In the genomic region with DNA sequence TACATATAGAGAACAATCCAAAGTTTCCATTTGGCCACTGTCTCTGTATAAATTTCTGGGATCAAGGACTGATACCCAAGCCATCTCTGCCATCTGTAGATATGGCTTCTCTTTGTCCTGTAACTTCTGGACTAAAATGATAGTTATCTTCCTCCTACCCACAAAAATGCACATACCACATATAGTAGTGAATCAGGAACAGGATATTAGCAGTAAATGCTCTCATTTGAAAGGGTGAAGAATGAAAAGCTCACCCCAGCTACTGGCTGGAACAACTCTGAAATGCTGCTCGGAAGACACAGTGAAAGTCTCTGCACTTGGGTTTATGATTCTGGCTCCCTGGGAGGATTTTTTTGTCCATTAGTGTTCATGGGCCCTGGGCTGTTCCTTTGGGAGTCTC, we compare ENCODE assay signal across 15 cellular contexts.
DNase-seq lines count a peak whose midpoint lies in the region; ATAC-seq and TF ChIP-seq lines count a peak whose summit lies in the region.
"Had no signal": no experiment of that assay in that cellular context is flagged by ENCODE, and none has a peak within 500 bp of the region (broad histone marks: within the 10 kb centered on the region; RNA-seq: fewer than 3 reads in every experiment).

No MANE protein-coding gene starts in this region.

- peaks cover 9% of the 10 kb centered on the region; the same call in 1 of the 2 replicates for H3K4me1 ChIP-seq in PC-3 (ENCODE audit: insufficient read depth, low read length)

- H3K9me2 ChIP-seq in PC-3 (replicated peaks; ENCODE audit: low read length) = no peaks in the 10 kb centered on the region

- BruUV-seq in PC-3 (replicated peaks; lab: Mats Ljungman, UMichigan) = no TSS peak

- no peak overlapping the region for H2AFZ ChIP-seq in PC-3 (ENCODE audit: low read length)

- H3K79me2 ChIP-seq in PC-3 (ENCODE audit: low read length) = no peaks in the 10 kb centered on the region

- no peaks in the 10 kb centered on the region for H3F3A ChIP-seq in PC-3 (ENCODE audit: low read length, unreplicated experiment)

- no peaks in the 10 kb centered on the region for H3K4me1 Mint-ChIP-seq in T-helper 2 cell treated with Interferon-gamma antibody and Interleukin-4, amounts not matched to agents 5 μg/mL and 100 μg/mL, for 36 hours (ENCODE audit: low read depth)

- H3K4me3 ChIP-seq in brain microvascular endothelial cell (ENCODE audit: low read depth, low read length) (no peak overlapping the region), fibroblast of mammary gland (ENCODE audit: control insufficient read depth, low read depth, low read length) (no peak overlapping the region), PC-3 (ENCODE audit: low read length) (no peak overlapping the region)
- H3K4me3 ChIP-seq: BLaER1 treated with 17β-estradiol and CSF1 and Interleukin-3, amounts not matched to agents 10 nM and 100 nM had no signal

- in situ Hi-C loops in brain microvascular endothelial cell (cut with HindIII; ENCODE audit: low pct_ligation_motif_present, low sequenced_read_pairs) = no loop called here

- no peak overlapping the region for H3K4me2 ChIP-seq in PC-3 (ENCODE audit: low read length)

- no peaks in the 10 kb centered on the region for H3K27me3 Mint-ChIP-seq in T-helper 2 cell treated with Interferon-gamma antibody and Interleukin-4, amounts not matched to agents 5 μg/mL and 100 μg/mL, for 36 hours (ENCODE audit: low read depth)
- H3K27me3 Mint-ChIP-seq: CD4-positive, alpha-beta T cell had no signal

- H3K36me3 Mint-ChIP-seq in T-helper 2 cell treated with Interferon-gamma antibody and Interleukin-4, amounts not matched to agents 5 μg/mL and 100 μg/mL, for 36 hours (ENCODE audit: low read depth) = no peaks in the 10 kb centered on the region

- no peak overlapping the region for H3K27ac Mint-ChIP-seq in T-helper 2 cell treated with Interferon-gamma antibody and Interleukin-4, amounts not matched to agents 5 μg/mL and 100 μg/mL, for 36 hours
- H3K27ac Mint-ChIP-seq: CD4-positive, alpha-beta T cell had no signal

- no peaks in the 10 kb centered on the region for H3K9me3 ChIP-seq in PC-3 (ENCODE audit: low read length)

- H4K20me1 ChIP-seq in PC-3 (ENCODE audit: low read length) = no peaks in the 10 kb centered on the region
- H4K20me1 ChIP-seq: BLaER1 treated with 17β-estradiol and CSF1 and Interleukin-3, amounts not matched to agents 10 nM and 100 nM had no signal

- no peak for TF ChIP-seq CTCF in brain microvascular endothelial cell (IDR thresholded peaks at IDR 0.05; ENCODE audit: low read depth, low read length, missing control alignments)
- TF ChIP-seq CTCF in fibroblast of mammary gland (conservative IDR thresholded peaks at IDR 0.05; ENCODE audit: control insufficient read depth, insufficient read depth, low read depth, low read length) = no peak
- no peak for TF ChIP-seq CTCF in PC-3 (conservative IDR thresholded peaks at IDR 0.05; ENCODE audit: low read depth, low read length)

- no peak overlapping the region for H3K4me3 Mint-ChIP-seq in T-helper 2 cell treated with Interferon-gamma antibody and Interleukin-4, amounts not matched to agents 5 μg/mL and 100 μg/mL, for 36 hours
- H3K4me3 Mint-ChIP-seq: CD4-positive, alpha-beta T cell had no signal

- CTCF ChIA-PET in PC-3 (lab: Charles Lee) = no interaction called here

- no peaks in the 10 kb centered on the region for H3K27me3 ChIP-seq in brain microvascular endothelial cell (replicated peaks)
- no peaks in the 10 kb centered on the region for H3K27me3 ChIP-seq in PC-3 (ENCODE audit: low read length)
- H3K27me3 ChIP-seq: BLaER1 treated with 17β-estradiol and CSF1 and Interleukin-3, amounts not matched to agents 10 nM and 100 nM had no signal

- peak overlapping the region; percentile 89 for H3K27ac ChIP-seq in brain microvascular endothelial cell
- H3K27ac ChIP-seq in PC-3 (ENCODE audit: low read length) = no peak overlapping the region
- H3K27ac ChIP-seq: BLaER1 treated with 17β-estradiol and CSF1 and Interleukin-3, amounts not matched to agents 10 nM and 100 nM; HL-60 had no signal

- H3K9ac ChIP-seq in PC-3 (ENCODE audit: low read length) = no peak overlapping the region
- H3K9ac ChIP-seq: BLaER1 treated with 17β-estradiol and CSF1 and Interleukin-3, amounts not matched to agents 10 nM and 100 nM had no signal

- peaks cover 24% of the 10 kb centered on the region for H3K9me3 Mint-ChIP-seq in T-helper 2 cell treated with Interferon-gamma antibody and Interleukin-4, amounts not matched to agents 5 μg/mL and 100 μg/mL, for 36 hours

- ATAC-seq in PC-3 = no peak
- no peak for ATAC-seq in Right ventricle myocardium superior (ENCODE audit: poor library complexity)

- POLR2A ChIA-PET in PC-3 (lab: Charles Lee; ENCODE audit: unreplicated experiment) = no interaction called here

- intact Hi-C loops in PC-3 (cut with micrococcal nuclease) (no loop called here), Right ventricle myocardium superior (cut with DNase I) (no loop called here)

- no peaks in the 10 kb centered on the region for H3K36me3 ChIP-seq in brain microvascular endothelial cell (replicated peaks)
- H3K36me3 ChIP-seq in PC-3 (ENCODE audit: low read depth, low read length) = no peaks in the 10 kb centered on the region
- H3K36me3 ChIP-seq: BLaER1 treated with 17β-estradiol and CSF1 and Interleukin-3, amounts not matched to agents 10 nM and 100 nM had no signal

- DNase-seq in AG08395 (ENCODE audit: low spot score) (peak; percentile 5), HT1080 (ENCODE audit: low read depth) (peak; percentile 16), brain microvascular endothelial cell (peak; percentile 56), fibroblast of mammary gland (ENCODE audit: low read depth) (peak; percentile 1), Kasumi-1 (lab: John Stamatoyannopoulos, UW) (no peak), PC-3 (no peak), Right ventricle myocardium superior (no peak)
- DNase-seq in T-helper 2 cell treated with Interferon-gamma antibody and Interleukin-4, amounts not matched to agents 5 μg/mL and 100 μg/mL, for 36 hours (ENCODE audit: low spot score) = no peak
- DNase-seq: 8988T; CD4-positive, alpha-beta T cell; DMS79; GDM1; HCEC 1CT had no signal

Comparison
In these comparisons a context has a peak if more than half of its experiments do, and no peak if none do; other contexts are left out.
1. DNase-seq: peak in AG08395 (single experiment), HT1080 (single experiment), brain microvascular endothelial cell (single experiment) and fibroblast of mammary gland (single experiment); none in Kasumi-1 (0 of 2), PC-3 (single experiment), Right ventricle myocardium superior (single experiment) and T-helper 2 cell treated with Interferon-gamma antibody and Interleukin-4, amounts not matched to agents 5 μg/mL and 100 μg/mL, for 36 hours (single experiment).